Comparison of ENCODE assay signal across 28 cellular contexts in the genomic region with DNA sequence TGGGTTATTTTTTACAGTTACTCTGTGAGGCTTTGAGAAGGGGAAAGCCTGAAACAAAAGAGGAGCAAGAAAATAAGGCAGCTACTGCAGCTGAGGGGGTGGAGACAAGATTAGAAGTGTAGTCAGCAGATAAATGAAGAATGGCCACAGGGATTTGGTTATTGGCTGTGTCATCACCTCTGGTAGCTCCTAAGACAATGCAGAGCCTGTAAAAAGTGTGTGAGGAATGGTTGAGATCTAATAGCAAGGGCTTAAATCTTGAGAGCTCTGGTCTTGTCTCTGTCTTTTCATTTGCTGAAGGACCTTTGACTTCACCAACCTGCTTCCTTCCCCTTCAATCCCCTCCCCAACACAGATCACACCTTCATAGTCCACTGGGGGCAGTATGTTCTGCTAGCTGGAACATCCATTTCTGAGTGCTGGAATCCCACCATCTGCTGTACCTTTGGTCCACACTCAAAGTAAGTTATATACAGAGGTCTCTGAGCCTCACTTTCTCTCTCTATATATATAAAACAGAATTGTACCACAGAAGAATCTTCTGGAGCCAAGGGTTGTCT.
DNase-seq lines count a peak whose midpoint lies in the region; ATAC-seq and TF ChIP-seq lines count a peak whose summit lies in the region.
"Had no signal": no experiment of that assay in that cellular context is flagged by ENCODE, and none has a peak within 500 bp of the region (broad histone marks: within the 10 kb centered on the region; RNA-seq: fewer than 3 reads in every experiment).

No MANE protein-coding gene starts in this region.

- H3K9me3 ChIP-seq in Panc1 (ENCODE audit: control insufficient read depth, insufficient read depth, low read depth, low read length) (no peaks in the 10 kb centered on the region), neural progenitor cell (ENCODE audit: low read depth) (peaks cover 3% of the 10 kb centered on the region)
- H3K9me3 ChIP-seq: BLaER1 treated with 17β-estradiol and CSF1 and Interleukin-3, amounts not matched to agents 10 nM and 100 nM; lower lobe of right lung; right atrium auricular region; suprapubic skin had no signal

- ATAC-seq in Panc1 (no peak), GM18870 (IDR thresholded peaks at IDR 0.05; ENCODE audit: unreplicated experiment) (no peak)
- ATAC-seq: HCT116; lower lobe of right lung; stimulated activated naive B cell treated with anti-CD40 and anti-IgM and Interleukin-4, amounts not matched to agents 10 μg/mL and 1 μg/mL and 100 μg/mL, for 72 hours had no signal

- H3K4me3 ChIP-seq in Panc1 (ENCODE audit: low read depth in 2 of 2, low read length in 2 of 2) (no peak overlapping the region), neural progenitor cell (no peak overlapping the region)
- H3K4me3 ChIP-seq: BLaER1 treated with 17β-estradiol and CSF1 and Interleukin-3, amounts not matched to agents 10 nM and 100 nM; dorsolateral prefrontal cortex; lower lobe of right lung; right atrium auricular region; SK-N-MC; suprapubic skin had no signal

- in situ Hi-C loops in Panc1 (cut with HindIII; ENCODE audit: low pct_unique_long_range_greater_than_20kb, low sequenced_read_pairs): no loop called here

- POLR2A ChIA-PET in activated CD4-positive, alpha-beta T cell treated with anti-CD3 and anti-CD28 coated beads, Interleukin-2, amount 10 ng/mL, durations not matched to agents 7 days and 5 days (lab: Charles Lee): no interaction called here
- POLR2A ChIA-PET in HEK293T (lab: Yijun Ruan, JAX): no interaction called here
- POLR2A ChIA-PET in Panc1 (lab: Charles Lee): no interaction called here
- POLR2A ChIA-PET in activated CD4-positive, alpha-beta memory T cell treated with anti-CD3 and anti-CD28 coated beads for 36 hours (lab: Charles Lee): no interaction called here

- no peak overlapping the region for H3K4me3 Mint-ChIP-seq in activated CD4-positive, alpha-beta T cell treated with anti-CD3 and anti-CD28 coated beads, Interleukin-2, amount 10 ng/mL, durations not matched to agents 7 days and 5 days
- H3K4me3 Mint-ChIP-seq in neural progenitor cell: no peak overlapping the region
- no peak overlapping the region for H3K4me3 Mint-ChIP-seq in activated CD4-positive, alpha-beta memory T cell treated with anti-CD3 and anti-CD28 coated beads for 36 hours
- H3K4me3 Mint-ChIP-seq: activated naive CD8-positive, alpha-beta T cell treated with anti-CD3 and anti-CD28 coated beads for 36 hours; central memory CD8-positive, alpha-beta T cell; IgD-negative memory B cell; stimulated activated naive B cell treated with anti-CD40 and anti-IgM and Interleukin-4, amounts not matched to agents 10 μg/mL and 1 μg/mL and 100 μg/mL, for 72 hours had no signal

- H3K79me2 ChIP-seq in neural progenitor cell (ENCODE audit: low read depth): no peaks in the 10 kb centered on the region
- H3K79me2 ChIP-seq: parathyroid adenoma had no signal

- no peak overlapping the region for H3K9ac ChIP-seq in neural progenitor cell
- H3K9ac ChIP-seq: BLaER1 treated with 17β-estradiol and CSF1 and Interleukin-3, amounts not matched to agents 10 nM and 100 nM; parathyroid adenoma had no signal

- no TSS peak for BruUV-seq in Panc1 (replicated peaks; lab: Mats Ljungman, UMichigan)

- no peaks in the 10 kb centered on the region for H4K20me1 ChIP-seq in neural progenitor cell (ENCODE audit: low read depth)
- H4K20me1 ChIP-seq: BLaER1 treated with 17β-estradiol and CSF1 and Interleukin-3, amounts not matched to agents 10 nM and 100 nM had no signal

- H3K9me3 Mint-ChIP-seq in activated CD4-positive, alpha-beta T cell treated with anti-CD3 and anti-CD28 coated beads, Interleukin-2, amount 10 ng/mL, durations not matched to agents 7 days and 5 days: no peaks in the 10 kb centered on the region
- H3K9me3 Mint-ChIP-seq in neural progenitor cell: peaks cover 21% of the 10 kb centered on the region
- H3K9me3 Mint-ChIP-seq in activated CD4-positive, alpha-beta memory T cell treated with anti-CD3 and anti-CD28 coated beads for 36 hours: no peaks in the 10 kb centered on the region
- H3K9me3 Mint-ChIP-seq: activated naive CD8-positive, alpha-beta T cell treated with anti-CD3 and anti-CD28 coated beads for 36 hours; activated T-helper 2 cell treated with anti-CD3 and anti-CD28 coated beads, Interferon-gamma antibody, Interleukin-2, Interleukin-4, amounts not matched to agents 10 μg/mL and 5 μg/mL and 100 μg/mL, durations not matched to agents 14 hours and 24 hours and 36 hours; central memory CD8-positive, alpha-beta T cell; stimulated activated naive B cell treated with anti-CD40 and anti-IgM and Interleukin-4, amounts not matched to agents 10 μg/mL and 1 μg/mL and 100 μg/mL, for 72 hours had no signal

- intact Hi-C loops in Panc1 (cut with micrococcal nuclease; ENCODE audit: unreplicated experiment): no loop called here
- intact Hi-C loops in activated CD4-positive, alpha-beta memory T cell treated with anti-CD3 and anti-CD28 coated beads for 36 hours (cut with micrococcal nuclease): no loop called here

- no peaks in the 10 kb centered on the region for H3K4me1 Mint-ChIP-seq in activated CD4-positive, alpha-beta T cell treated with anti-CD3 and anti-CD28 coated beads, Interleukin-2, amount 10 ng/mL, durations not matched to agents 7 days and 5 days
- peaks cover 5% of the 10 kb centered on the region for H3K4me1 Mint-ChIP-seq in neural progenitor cell
- H3K4me1 Mint-ChIP-seq in activated CD4-positive, alpha-beta memory T cell treated with anti-CD3 and anti-CD28 coated beads for 36 hours (ENCODE audit: low read depth): no peaks in the 10 kb centered on the region
- H3K4me1 Mint-ChIP-seq: activated naive CD8-positive, alpha-beta T cell treated with anti-CD3 and anti-CD28 coated beads for 36 hours; central memory CD8-positive, alpha-beta T cell; IgD-negative memory B cell had no signal

- no peak overlapping the region for H3K4me2 ChIP-seq in neural progenitor cell
- H3K4me2 ChIP-seq: BLaER1 treated with 17β-estradiol and CSF1 and Interleukin-3, amounts not matched to agents 10 nM and 100 nM had no signal

- no peaks in the 10 kb centered on the region for H3F3A ChIP-seq in neural progenitor cell (ENCODE audit: low read depth)

- no peak overlapping the region for H3K27ac ChIP-seq in Panc1 (ENCODE audit: low read length)
- H3K27ac ChIP-seq in neural progenitor cell: no peak overlapping the region
- H3K27ac ChIP-seq: BLaER1 treated with 17β-estradiol and CSF1 and Interleukin-3, amounts not matched to agents 10 nM and 100 nM; dorsolateral prefrontal cortex; lower lobe of right lung; parathyroid adenoma; right atrium auricular region; SK-N-MC; suprapubic skin; VCaP had no signal

- H2AFZ ChIP-seq in neural progenitor cell (replicated peaks): no peak overlapping the region
- H2AFZ ChIP-seq: parathyroid adenoma had no signal

- H3K4me1 ChIP-seq in Panc1 (ENCODE audit: control insufficient read depth, insufficient read depth, low read length) (no peaks in the 10 kb centered on the region), neural progenitor cell (no peaks in the 10 kb centered on the region)
- H3K4me1 ChIP-seq: BLaER1 treated with 17β-estradiol and CSF1 and Interleukin-3, amounts not matched to agents 10 nM and 100 nM; lower lobe of right lung; parathyroid adenoma; right atrium auricular region; suprapubic skin had no signal

- CTCF ChIA-PET in activated CD4-positive, alpha-beta T cell treated with anti-CD3 and anti-CD28 coated beads, Interleukin-2, amount 10 ng/mL, durations not matched to agents 7 days and 5 days (lab: Charles Lee): no interaction called here
- CTCF ChIA-PET in HEK293T (lab: Yijun Ruan, JAX): interaction anchor here (0.5 kb wide), 1 partner anchor 163 kb away, joined by 3 read pairs; no protein-coding TSS in a partner anchor
- CTCF ChIA-PET in Panc1 (lab: Charles Lee): no interaction called here
- CTCF ChIA-PET in activated CD4-positive, alpha-beta memory T cell treated with anti-CD3 and anti-CD28 coated beads for 36 hours (lab: Charles Lee): no interaction called here

- H3K36me3 ChIP-seq in Panc1 (ENCODE audit: control insufficient read depth, insufficient read depth, low read length): no peaks in the 10 kb centered on the region
- H3K36me3 ChIP-seq in neural progenitor cell: no peaks in the 10 kb centered on the region
- H3K36me3 ChIP-seq: BLaER1 treated with 17β-estradiol and CSF1 and Interleukin-3, amounts not matched to agents 10 nM and 100 nM; lower lobe of right lung; right atrium auricular region; suprapubic skin had no signal

- no peak overlapping the region for H3K27ac Mint-ChIP-seq in activated CD4-positive, alpha-beta T cell treated with anti-CD3 and anti-CD28 coated beads, Interleukin-2, amount 10 ng/mL, durations not matched to agents 7 days and 5 days
- no peak overlapping the region for H3K27ac Mint-ChIP-seq in neural progenitor cell
- no peak overlapping the region for H3K27ac Mint-ChIP-seq in activated CD4-positive, alpha-beta memory T cell treated with anti-CD3 and anti-CD28 coated beads for 36 hours
- H3K27ac Mint-ChIP-seq: activated naive CD8-positive, alpha-beta T cell treated with anti-CD3 and anti-CD28 coated beads for 36 hours; activated T-helper 2 cell treated with anti-CD3 and anti-CD28 coated beads, Interferon-gamma antibody, Interleukin-2, Interleukin-4, amounts not matched to agents 10 μg/mL and 5 μg/mL and 100 μg/mL, durations not matched to agents 14 hours and 24 hours and 36 hours; IgD-negative memory B cell; stimulated activated naive B cell treated with anti-CD40 and anti-IgM and Interleukin-4, amounts not matched to agents 10 μg/mL and 1 μg/mL and 100 μg/mL, for 72 hours had no signal

- H3K36me3 Mint-ChIP-seq in activated CD4-positive, alpha-beta T cell treated with anti-CD3 and anti-CD28 coated beads, Interleukin-2, amount 10 ng/mL, durations not matched to agents 7 days and 5 days (ENCODE audit: low read depth): no peaks in the 10 kb centered on the region
- peaks cover 29% of the 10 kb centered on the region for H3K36me3 Mint-ChIP-seq in neural progenitor cell
- no peaks in the 10 kb centered on the region for H3K36me3 Mint-ChIP-seq in activated CD4-positive, alpha-beta memory T cell treated with anti-CD3 and anti-CD28 coated beads for 36 hours
- H3K36me3 Mint-ChIP-seq: activated naive CD8-positive, alpha-beta T cell treated with anti-CD3 and anti-CD28 coated beads for 36 hours; IgD-negative memory B cell; stimulated activated naive B cell treated with anti-CD40 and anti-IgM and Interleukin-4, amounts not matched to agents 10 μg/mL and 1 μg/mL and 100 μg/mL, for 72 hours had no signal

- TF ChIP-seq CTCF in Panc1 (IDR thresholded peaks at IDR 0.05): peak; percentile 3; the same call in 1 of the 2 replicates
- TF ChIP-seq CTCF in neural progenitor cell (IDR thresholded peaks at IDR 0.05): peak; percentile 30

- no peaks in the 10 kb centered on the region for H3K27me3 ChIP-seq in Panc1 (ENCODE audit: control insufficient read depth, insufficient read depth, low read length)
- H3K27me3 ChIP-seq in neural progenitor cell: no peaks in the 10 kb centered on the region
- H3K27me3 ChIP-seq: right atrium auricular region, suprapubic skin had no signal

- peak; percentile 2 for DNase-seq in activated CD4-positive, alpha-beta T cell treated with anti-CD3 and anti-CD28 coated beads for 48 hours
- no peak for DNase-seq in activated CD4-positive, alpha-beta T cell treated with anti-CD3 and anti-CD28 coated beads, Interleukin-2, amount 10 ng/mL, durations not matched to agents 7 days and 5 days
- DNase-seq in HEK293T (ENCODE audit: extremely low spot score): peak; percentile 22
- DNase-seq in Panc1 (ENCODE audit: low read depth, low spot score): no peak
- DNase-seq in neural progenitor cell (ENCODE audit: low spot score): peak; percentile 2
- DNase-seq in SW480 (ENCODE audit: low spot score): no peak
- no peak for DNase-seq in activated CD4-positive, alpha-beta memory T cell treated with anti-CD3 and anti-CD28 coated beads for 36 hours
- DNase-seq: activated CD8-positive, alpha-beta memory T cell treated with anti-CD3 and anti-CD28 coated beads, Interleukin-2, amount 50 U/mL, for 48 hours; activated naive CD8-positive, alpha-beta T cell treated with anti-CD3 and anti-CD28 coated beads for 36 hours; dorsolateral prefrontal cortex; EL; glutamatergic neuron; kidney glomerular epithelial cell; lower lobe of right lung; NCI-H1417 treated with DMSO at 0.1 percent for 48 hours; stimulated activated CD4-positive, alpha-beta T cell treated with anti-CD3 and anti-CD28 coated beads, Interleukin-4, amount 100 ng/mL, for 24 hours; stimulated activated naive B cell treated with anti-CD40 and anti-IgM and Interleukin-4, amounts not matched to agents 10 μg/mL and 1 μg/mL and 100 μg/mL, for 72 hours had no signal

- H3K27me3 Mint-ChIP-seq in activated CD4-positive, alpha-beta T cell treated with anti-CD3 and anti-CD28 coated beads, Interleukin-2, amount 10 ng/mL, durations not matched to agents 7 days and 5 days: no peaks in the 10 kb centered on the region
- no peaks in the 10 kb centered on the region for H3K27me3 Mint-ChIP-seq in neural progenitor cell (ENCODE audit: insufficient read depth, low read depth)
- peaks cover 1% of the 10 kb centered on the region for H3K27me3 Mint-ChIP-seq in activated CD4-positive, alpha-beta memory T cell treated with anti-CD3 and anti-CD28 coated beads for 36 hours
- H3K27me3 Mint-ChIP-seq: activated naive CD8-positive, alpha-beta T cell treated with anti-CD3 and anti-CD28 coated beads for 36 hours; central memory CD8-positive, alpha-beta T cell; stimulated activated naive B cell treated with anti-CD40 and anti-IgM and Interleukin-4, amounts not matched to agents 10 μg/mL and 1 μg/mL and 100 μg/mL, for 72 hours had no signal

Comparison
In these comparisons a context has a peak if more than half of its experiments do, and no peak if none do; other contexts are left out.
1. DNase-seq: peak in activated CD4-positive, alpha-beta T cell treated with anti-CD3 and anti-CD28 coated beads for 48 hours (single experiment), HEK293T (single experiment) and neural progenitor cell (single experiment); none in activated CD4-positive, alpha-beta T cell treated with anti-CD3 and anti-CD28 coated beads, Interleukin-2, amount 10 ng/mL, durations not matched to agents 7 days and 5 days (single experiment), Panc1 (single experiment), SW480 (single experiment) and activated CD4-positive, alpha-beta memory T cell treated with anti-CD3 and anti-CD28 coated beads for 36 hours (single experiment).